Comparison of ENCODE assay signal across 1 cellular context in the genomic region with DNA sequence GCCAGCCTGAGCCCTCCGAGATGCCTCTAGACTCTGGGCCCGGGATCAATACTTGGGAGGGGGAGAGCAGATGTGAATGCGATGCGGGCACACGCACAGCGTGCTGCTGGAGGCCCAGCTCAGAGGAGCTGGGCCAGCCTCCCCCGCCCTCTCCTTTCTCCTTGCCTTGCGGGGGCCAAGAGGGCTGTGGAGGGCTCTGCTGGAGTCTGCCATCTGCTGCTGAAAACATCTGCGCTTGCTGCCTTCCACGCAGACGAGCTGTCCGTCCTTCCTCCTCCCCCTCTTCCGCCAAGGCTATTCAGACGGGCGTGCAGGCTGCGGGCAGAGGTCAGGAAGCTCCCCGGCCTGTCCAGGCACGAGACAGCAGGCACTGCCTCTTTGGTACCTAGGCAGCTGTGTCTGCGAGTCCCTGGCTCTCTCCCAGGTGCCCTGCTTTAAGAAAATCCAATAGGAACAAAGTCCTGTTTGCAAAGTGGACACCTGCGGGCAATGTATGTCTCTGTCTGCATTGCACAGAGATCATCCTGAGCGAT.
TF ChIP-seq lines count a peak whose summit lies in the region.

No MANE protein-coding gene starts in this region.

TF ChIP-seq in HepG2, 621 proteins besides CTCF, POLR2A, EP300 and RAD21 (continued from another document and continues in another):
- TF ChIP-seq, protein P1, sequence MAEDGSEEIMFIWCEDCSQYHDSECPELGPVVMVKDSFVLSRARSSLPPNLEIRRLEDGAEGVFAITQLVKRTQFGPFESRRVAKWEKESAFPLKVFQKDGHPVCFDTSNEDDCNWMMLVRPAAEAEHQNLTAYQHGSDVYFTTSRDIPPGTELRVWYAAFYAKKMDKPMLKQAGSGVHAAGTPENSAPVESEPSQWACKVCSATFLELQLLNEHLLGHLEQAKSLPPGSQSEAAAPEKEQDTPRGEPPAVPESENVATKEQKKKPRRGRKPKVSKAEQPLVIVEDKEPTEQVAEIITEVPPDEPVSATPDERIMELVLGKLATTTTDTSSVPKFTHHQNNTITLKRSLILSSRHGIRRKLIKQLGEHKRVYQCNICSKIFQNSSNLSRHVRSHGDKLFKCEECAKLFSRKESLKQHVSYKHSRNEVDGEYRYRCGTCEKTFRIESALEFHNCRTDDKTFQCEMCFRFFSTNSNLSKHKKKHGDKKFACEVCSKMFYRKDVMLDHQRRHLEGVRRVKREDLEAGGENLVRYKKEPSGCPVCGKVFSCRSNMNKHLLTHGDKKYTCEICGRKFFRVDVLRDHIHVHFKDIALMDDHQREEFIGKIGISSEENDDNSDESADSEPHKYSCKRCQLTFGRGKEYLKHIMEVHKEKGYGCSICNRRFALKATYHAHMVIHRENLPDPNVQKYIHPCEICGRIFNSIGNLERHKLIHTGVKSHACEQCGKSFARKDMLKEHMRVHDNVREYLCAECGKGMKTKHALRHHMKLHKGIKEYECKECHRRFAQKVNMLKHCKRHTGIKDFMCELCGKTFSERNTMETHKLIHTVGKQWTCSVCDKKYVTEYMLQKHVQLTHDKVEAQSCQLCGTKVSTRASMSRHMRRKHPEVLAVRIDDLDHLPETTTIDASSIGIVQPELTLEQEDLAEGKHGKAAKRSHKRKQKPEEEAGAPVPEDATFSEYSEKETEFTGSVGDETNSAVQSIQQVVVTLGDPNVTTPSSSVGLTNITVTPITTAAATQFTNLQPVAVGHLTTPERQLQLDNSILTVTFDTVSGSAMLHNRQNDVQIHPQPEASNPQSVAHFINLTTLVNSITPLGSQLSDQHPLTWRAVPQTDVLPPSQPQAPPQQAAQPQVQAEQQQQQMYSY (CRISPR knock-in tag; IDR thresholded peaks at IDR 0.05): no peak
- TF ChIP-seq, protein P2, sequence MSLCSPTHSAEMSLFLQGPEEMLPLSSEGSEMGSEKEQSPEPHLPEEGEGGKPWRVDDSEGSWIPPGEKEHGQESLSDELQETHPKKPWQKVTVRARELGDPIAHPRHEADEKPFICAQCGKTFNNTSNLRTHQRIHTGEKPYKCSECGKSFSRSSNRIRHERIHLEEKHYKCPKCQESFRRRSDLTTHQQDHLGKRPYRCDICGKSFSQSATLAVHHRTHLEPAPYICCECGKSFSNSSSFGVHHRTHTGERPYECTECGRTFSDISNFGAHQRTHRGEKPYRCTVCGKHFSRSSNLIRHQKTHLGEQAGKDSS (CRISPR knock-in tag; IDR thresholded peaks at IDR 0.05; ENCODE audit: borderline replicate concordance, low read depth): no peak
- TF ChIP-seq ELF4 (CRISPR knock-in tag; IDR thresholded peaks at IDR 0.05; ENCODE audit: borderline replicate concordance) (no peak), KAT8 (CRISPR knock-in tag; IDR thresholded peaks at IDR 0.05) (0 out of 2 replicates have a peak, but pooled peaks have one; percentile 26), GABPB1 (CRISPR knock-in tag; IDR thresholded peaks at IDR 0.05) (peak; percentile 55; the same call in 1 of the 2 replicates), ZSCAN25 (CRISPR knock-in tag; IDR thresholded peaks at IDR 0.05) (peak; percentile 58; the same call in 1 of the 2 replicates), ZBTB37 (CRISPR knock-in tag; IDR thresholded peaks at IDR 0.05) (no peak), HIC2 (CRISPR knock-in tag; IDR thresholded peaks at IDR 0.05; ENCODE audit: low read depth) (peak; percentile 79; the same call in 1 of the 2 replicates), ZNF510 (CRISPR knock-in tag; IDR thresholded peaks at IDR 0.05; ENCODE audit: low read depth) (no peak), ZNF136 (CRISPR knock-in tag; IDR thresholded peaks at IDR 0.05; ENCODE audit: low read depth) (no peak), ZNF496 (CRISPR knock-in tag; IDR thresholded peaks at IDR 0.05; ENCODE audit: insufficient replicate concordance) (no peak), SAP130 (CRISPR knock-in tag; IDR thresholded peaks at IDR 0.05; ENCODE audit: low read depth) (peak; percentile 42), MTF2 (CRISPR knock-in tag; IDR thresholded peaks at IDR 0.05; ENCODE audit: borderline replicate concordance) (no peak), ZNF441 (CRISPR knock-in tag; IDR thresholded peaks at IDR 0.05; ENCODE audit: borderline replicate concordance) (no peak), ZNF547 (CRISPR knock-in tag; IDR thresholded peaks at IDR 0.05) (no peak), NFATC3 (CRISPR knock-in tag; IDR thresholded peaks at IDR 0.05) (no peak), MEIS1 (CRISPR knock-in tag; IDR thresholded peaks at IDR 0.05; ENCODE audit: borderline replicate concordance) (no peak)
- TF ChIP-seq, protein P3, sequence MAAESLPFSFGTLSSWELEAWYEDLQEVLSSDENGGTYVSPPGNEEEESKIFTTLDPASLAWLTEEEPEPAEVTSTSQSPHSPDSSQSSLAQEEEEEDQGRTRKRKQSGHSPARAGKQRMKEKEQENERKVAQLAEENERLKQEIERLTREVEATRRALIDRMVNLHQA (CRISPR knock-in tag; IDR thresholded peaks at IDR 0.05): no peak
- TF ChIP-seq, protein P4, sequence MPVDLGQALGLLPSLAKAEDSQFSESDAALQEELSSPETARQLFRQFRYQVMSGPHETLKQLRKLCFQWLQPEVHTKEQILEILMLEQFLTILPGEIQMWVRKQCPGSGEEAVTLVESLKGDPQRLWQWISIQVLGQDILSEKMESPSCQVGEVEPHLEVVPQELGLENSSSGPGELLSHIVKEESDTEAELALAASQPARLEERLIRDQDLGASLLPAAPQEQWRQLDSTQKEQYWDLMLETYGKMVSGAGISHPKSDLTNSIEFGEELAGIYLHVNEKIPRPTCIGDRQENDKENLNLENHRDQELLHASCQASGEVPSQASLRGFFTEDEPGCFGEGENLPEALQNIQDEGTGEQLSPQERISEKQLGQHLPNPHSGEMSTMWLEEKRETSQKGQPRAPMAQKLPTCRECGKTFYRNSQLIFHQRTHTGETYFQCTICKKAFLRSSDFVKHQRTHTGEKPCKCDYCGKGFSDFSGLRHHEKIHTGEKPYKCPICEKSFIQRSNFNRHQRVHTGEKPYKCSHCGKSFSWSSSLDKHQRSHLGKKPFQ (CRISPR knock-in tag; IDR thresholded peaks at IDR 0.05; ENCODE audit: insufficient replicate concordance): no peak
- TF ChIP-seq, protein P5, sequence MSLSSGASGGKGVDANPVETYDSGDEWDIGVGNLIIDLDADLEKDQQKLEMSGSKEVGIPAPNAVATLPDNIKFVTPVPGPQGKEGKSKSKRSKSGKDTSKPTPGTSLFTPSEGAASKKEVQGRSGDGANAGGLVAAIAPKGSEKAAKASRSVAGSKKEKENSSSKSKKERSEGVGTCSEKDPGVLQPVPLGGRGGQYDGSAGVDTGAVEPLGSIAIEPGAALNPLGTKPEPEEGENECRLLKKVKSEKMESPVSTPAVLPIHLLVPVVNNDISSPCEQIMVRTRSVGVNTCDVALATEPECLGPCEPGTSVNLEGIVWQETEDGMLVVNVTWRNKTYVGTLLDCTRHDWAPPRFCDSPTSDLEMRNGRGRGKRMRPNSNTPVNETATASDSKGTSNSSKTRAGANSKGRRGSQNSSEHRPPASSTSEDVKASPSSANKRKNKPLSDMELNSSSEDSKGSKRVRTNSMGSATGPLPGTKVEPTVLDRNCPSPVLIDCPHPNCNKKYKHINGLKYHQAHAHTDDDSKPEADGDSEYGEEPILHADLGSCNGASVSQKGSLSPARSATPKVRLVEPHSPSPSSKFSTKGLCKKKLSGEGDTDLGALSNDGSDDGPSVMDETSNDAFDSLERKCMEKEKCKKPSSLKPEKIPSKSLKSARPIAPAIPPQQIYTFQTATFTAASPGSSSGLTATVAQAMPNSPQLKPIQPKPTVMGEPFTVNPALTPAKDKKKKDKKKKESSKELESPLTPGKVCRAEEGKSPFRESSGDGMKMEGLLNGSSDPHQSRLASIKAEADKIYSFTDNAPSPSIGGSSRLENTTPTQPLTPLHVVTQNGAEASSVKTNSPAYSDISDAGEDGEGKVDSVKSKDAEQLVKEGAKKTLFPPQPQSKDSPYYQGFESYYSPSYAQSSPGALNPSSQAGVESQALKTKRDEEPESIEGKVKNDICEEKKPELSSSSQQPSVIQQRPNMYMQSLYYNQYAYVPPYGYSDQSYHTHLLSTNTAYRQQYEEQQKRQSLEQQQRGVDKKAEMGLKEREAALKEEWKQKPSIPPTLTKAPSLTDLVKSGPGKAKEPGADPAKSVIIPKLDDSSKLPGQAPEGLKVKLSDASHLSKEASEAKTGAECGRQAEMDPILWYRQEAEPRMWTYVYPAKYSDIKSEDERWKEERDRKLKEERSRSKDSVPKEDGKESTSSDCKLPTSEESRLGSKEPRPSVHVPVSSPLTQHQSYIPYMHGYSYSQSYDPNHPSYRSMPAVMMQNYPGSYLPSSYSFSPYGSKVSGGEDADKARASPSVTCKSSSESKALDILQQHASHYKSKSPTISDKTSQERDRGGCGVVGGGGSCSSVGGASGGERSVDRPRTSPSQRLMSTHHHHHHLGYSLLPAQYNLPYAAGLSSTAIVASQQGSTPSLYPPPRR (CRISPR knock-in tag; IDR thresholded peaks at IDR 0.05; ENCODE audit: borderline replicate concordance): peak; percentile 42; the same call in 1 of the 2 replicates
- TF ChIP-seq, protein P6, sequence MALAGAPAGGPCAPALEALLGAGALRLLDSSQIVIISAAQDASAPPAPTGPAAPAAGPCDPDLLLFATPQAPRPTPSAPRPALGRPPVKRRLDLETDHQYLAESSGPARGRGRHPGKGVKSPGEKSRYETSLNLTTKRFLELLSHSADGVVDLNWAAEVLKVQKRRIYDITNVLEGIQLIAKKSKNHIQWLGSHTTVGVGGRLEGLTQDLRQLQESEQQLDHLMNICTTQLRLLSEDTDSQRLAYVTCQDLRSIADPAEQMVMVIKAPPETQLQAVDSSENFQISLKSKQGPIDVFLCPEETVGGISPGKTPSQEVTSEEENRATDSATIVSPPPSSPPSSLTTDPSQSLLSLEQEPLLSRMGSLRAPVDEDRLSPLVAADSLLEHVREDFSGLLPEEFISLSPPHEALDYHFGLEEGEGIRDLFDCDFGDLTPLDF (CRISPR knock-in tag; IDR thresholded peaks at IDR 0.05): no peak
- TF ChIP-seq, protein P7, sequence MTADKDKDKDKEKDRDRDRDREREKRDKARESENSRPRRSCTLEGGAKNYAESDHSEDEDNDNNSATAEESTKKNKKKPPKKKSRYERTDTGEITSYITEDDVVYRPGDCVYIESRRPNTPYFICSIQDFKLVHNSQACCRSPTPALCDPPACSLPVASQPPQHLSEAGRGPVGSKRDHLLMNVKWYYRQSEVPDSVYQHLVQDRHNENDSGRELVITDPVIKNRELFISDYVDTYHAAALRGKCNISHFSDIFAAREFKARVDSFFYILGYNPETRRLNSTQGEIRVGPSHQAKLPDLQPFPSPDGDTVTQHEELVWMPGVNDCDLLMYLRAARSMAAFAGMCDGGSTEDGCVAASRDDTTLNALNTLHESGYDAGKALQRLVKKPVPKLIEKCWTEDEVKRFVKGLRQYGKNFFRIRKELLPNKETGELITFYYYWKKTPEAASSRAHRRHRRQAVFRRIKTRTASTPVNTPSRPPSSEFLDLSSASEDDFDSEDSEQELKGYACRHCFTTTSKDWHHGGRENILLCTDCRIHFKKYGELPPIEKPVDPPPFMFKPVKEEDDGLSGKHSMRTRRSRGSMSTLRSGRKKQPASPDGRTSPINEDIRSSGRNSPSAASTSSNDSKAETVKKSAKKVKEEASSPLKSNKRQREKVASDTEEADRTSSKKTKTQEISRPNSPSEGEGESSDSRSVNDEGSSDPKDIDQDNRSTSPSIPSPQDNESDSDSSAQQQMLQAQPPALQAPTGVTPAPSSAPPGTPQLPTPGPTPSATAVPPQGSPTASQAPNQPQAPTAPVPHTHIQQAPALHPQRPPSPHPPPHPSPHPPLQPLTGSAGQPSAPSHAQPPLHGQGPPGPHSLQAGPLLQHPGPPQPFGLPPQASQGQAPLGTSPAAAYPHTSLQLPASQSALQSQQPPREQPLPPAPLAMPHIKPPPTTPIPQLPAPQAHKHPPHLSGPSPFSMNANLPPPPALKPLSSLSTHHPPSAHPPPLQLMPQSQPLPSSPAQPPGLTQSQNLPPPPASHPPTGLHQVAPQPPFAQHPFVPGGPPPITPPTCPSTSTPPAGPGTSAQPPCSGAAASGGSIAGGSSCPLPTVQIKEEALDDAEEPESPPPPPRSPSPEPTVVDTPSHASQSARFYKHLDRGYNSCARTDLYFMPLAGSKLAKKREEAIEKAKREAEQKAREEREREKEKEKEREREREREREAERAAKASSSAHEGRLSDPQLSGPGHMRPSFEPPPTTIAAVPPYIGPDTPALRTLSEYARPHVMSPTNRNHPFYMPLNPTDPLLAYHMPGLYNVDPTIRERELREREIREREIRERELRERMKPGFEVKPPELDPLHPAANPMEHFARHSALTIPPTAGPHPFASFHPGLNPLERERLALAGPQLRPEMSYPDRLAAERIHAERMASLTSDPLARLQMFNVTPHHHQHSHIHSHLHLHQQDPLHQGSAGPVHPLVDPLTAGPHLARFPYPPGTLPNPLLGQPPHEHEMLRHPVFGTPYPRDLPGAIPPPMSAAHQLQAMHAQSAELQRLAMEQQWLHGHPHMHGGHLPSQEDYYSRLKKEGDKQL (CRISPR knock-in tag; IDR thresholded peaks at IDR 0.05; ENCODE audit: low read depth): no peak
- TF ChIP-seq, protein P8, sequence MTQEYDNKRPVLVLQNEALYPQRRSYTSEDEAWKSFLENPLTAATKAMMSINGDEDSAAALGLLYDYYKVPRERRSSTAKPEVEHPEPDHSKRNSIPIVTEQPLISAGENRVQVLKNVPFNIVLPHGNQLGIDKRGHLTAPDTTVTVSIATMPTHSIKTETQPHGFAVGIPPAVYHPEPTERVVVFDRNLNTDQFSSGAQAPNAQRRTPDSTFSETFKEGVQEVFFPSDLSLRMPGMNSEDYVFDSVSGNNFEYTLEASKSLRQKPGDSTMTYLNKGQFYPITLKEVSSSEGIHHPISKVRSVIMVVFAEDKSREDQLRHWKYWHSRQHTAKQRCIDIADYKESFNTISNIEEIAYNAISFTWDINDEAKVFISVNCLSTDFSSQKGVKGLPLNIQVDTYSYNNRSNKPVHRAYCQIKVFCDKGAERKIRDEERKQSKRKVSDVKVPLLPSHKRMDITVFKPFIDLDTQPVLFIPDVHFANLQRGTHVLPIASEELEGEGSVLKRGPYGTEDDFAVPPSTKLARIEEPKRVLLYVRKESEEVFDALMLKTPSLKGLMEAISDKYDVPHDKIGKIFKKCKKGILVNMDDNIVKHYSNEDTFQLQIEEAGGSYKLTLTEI (CRISPR knock-in tag; conservative IDR thresholded peaks at IDR 0.05): no peak
